Comparison of ENCODE assay signal across 1 cellular context in the genomic region with DNA sequence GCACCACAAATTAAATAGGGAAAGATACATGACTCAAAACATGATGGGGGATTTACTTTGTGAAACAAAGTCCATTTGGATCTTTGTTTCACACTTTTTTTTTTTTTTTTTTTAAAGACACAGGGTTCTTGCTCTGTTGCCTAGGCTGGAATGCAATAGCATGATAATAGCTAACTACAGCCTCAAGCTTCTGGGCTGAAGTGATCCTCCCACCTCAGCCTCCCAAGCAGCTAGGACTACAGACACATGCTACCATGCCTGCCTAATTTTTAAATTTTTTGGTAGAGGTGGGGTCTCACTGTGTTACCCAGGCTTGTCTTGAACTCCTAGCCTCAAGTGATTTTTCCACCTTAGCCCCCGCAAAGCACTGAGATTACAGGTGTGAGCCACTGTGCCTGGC.
A peak's percentile ranks its signal among the peaks of the same experiment; 100 is the strongest.
TF ChIP-seq lines count a peak whose summit lies in the region.

No MANE protein-coding gene starts in this region.

TF ChIP-seq in HepG2, 621 proteins besides CTCF, POLR2A, EP300 and RAD21 (continued from another document):
- TF ChIP-seq, protein P1, sequence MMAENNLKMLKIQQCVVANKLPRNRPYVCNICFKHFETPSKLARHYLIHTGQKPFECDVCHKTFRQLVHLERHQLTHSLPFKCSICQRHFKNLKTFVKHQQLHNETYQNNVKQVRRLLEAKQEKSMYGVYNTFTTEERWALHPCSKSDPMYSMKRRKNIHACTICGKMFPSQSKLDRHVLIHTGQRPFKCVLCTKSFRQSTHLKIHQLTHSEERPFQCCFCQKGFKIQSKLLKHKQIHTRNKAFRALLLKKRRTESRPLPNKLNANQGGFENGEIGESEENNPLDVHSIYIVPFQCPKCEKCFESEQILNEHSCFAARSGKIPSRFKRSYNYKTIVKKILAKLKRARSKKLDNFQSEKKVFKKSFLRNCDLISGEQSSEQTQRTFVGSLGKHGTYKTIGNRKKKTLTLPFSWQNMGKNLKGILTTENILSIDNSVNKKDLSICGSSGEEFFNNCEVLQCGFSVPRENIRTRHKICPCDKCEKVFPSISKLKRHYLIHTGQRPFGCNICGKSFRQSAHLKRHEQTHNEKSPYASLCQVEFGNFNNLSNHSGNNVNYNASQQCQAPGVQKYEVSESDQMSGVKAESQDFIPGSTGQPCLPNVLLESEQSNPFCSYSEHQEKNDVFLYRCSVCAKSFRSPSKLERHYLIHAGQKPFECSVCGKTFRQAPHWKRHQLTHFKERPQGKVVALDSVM (CRISPR knock-in tag; IDR thresholded peaks at IDR 0.05), result peak; percentile 97
- TF ChIP-seq RCOR2 (CRISPR knock-in tag; IDR thresholded peaks at IDR 0.05), result peak; percentile 63; the same call in 1 of the 2 replicates
- no peak for TF ChIP-seq ZNF879 (CRISPR knock-in tag; IDR thresholded peaks at IDR 0.05)
- TF ChIP-seq ZNF343 (CRISPR knock-in tag; IDR thresholded peaks at IDR 0.05), result no peak
- TF ChIP-seq NONO (IDR thresholded peaks at IDR 0.05), result no peak
- TF ChIP-seq NONO (CRISPR knock-in tag; conservative IDR thresholded peaks at IDR 0.05), result no peak
- TF ChIP-seq ZNF773 (CRISPR knock-in tag; IDR thresholded peaks at IDR 0.05; ENCODE audit: borderline replicate concordance), result no peak
- no peak for TF ChIP-seq MAFK (conservative IDR thresholded peaks at IDR 0.05 in 1 of 2, IDR thresholded peaks at IDR 0.05 in 1 of 2; ENCODE audit: low read length in 2 of 2)
- TF ChIP-seq ZMYM3 (CRISPR knock-in tag; IDR thresholded peaks at IDR 0.05), result peak; percentile 74
